ENCODE assay signal across 8 cellular contexts in the genomic region with DNA sequence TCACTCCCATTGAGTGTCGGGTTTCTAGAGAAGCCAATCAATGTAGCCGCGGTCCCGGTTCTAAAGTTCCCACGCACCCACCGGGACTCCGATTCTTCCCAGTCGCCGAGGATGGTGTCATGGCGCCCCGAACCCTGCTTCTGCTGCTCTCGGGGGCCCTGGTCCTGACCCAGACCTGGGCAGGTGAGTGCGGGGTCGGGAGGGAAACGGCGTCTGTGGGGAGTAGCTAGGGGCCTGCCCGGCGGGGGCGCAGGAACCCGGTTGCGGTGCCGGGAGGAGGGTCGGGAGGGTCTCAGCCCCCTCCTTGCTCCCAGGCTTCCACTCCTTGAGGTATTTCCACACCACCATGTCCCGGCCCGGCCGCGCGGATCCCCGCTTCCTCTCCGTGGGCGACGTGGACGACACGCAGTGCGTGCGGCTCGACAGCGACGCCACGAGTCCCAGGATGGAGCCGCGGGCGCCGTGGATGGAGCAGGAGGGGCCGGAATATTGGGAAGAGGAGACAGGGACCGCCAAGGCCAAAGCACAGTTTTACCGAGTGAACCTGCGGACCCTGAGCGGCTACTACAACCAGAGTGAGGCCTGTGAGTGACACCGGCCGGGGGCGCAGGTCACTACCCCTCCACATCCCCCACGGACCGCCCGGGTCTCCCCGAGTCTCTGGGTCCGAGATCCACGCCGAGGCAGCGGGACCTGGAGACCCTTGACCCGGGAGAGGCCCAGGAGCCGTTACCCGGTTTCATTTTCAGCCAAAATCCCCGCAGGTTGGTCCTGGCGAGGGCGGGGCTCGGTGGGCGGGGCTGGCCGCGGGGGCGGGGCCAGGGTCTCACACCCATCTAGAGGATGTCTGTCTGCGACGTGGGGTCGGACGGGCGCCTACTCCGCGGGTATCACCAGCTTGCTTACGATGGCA. TPM values are rescaled to one million over a fixed set of nuclear protein-coding genes. Genes with fewer than 3 reads are reported as not detected.
DNase-seq lines count a peak whose midpoint lies in the region; ATAC-seq, FAIRE-seq and TF ChIP-seq lines count a peak whose summit lies in the region.

No MANE protein-coding gene starts in this region.

- peak overlapping the region in 2 of 4 experiments; percentile 2 to 4; a peak in 1 of 7 replicates for H3K9ac ChIP-seq in H1 (replicated peaks in 1 of 4; ENCODE audit: extremely low read depth in 1 of 4, low read depth in 3 of 4, low read length in 3 of 4)

- H3K79me2 ChIP-seq in H1 (ENCODE audit: control insufficient read depth in 1 of 2, insufficient read depth in 2 of 2, low read length in 2 of 2), result no peaks in the 10 kb centered on the region

- POLR2A ChIA-PET in H1 (lab: Charles Lee; ENCODE audit: partially characterized antibody), result interaction anchor here (0.8 to 1.0 kb wide), 2 partner anchors 13 kb away, joined by 3 read pairs; no protein-coding TSS in a partner anchor

- no peak overlapping the region for H2BK120ac ChIP-seq in H1 (replicated peaks; ENCODE audit: low read depth, low read length)

- H3K9me3 ChIP-seq in H1 (ENCODE audit: insufficient read depth in 2 of 2, low read depth in 1 of 2, low read length in 1 of 2), result peaks cover 0 to 3% of the 10 kb centered on the region in 2 experiments; a peak in 1 of 4 replicates

- peak overlapping the region; percentile 30 for H4K91ac ChIP-seq in H1 (replicated peaks; ENCODE audit: insufficient read length, low read length)

- H3K27ac ChIP-seq in H1 (ENCODE audit: low read depth, low read length), result no peak overlapping the region

- H2AK5ac ChIP-seq in H1 (ENCODE audit: low read depth, low read length), result no peak overlapping the region

- peak; percentile 21 to 27 (median 25); a peak in 3 of 4 replicates for TF ChIP-seq CTCF in H1 (IDR thresholded peaks at IDR 0.05; ENCODE audit: control extremely low read depth in 1 of 3, insufficient read depth in 1 of 3, low read depth in 1 of 3, low read length in 3 of 3)

- H2BK5ac ChIP-seq in H1 (ENCODE audit: low read depth, low read length), result peak overlapping the region; percentile 37; the same call in 1 of the 2 replicates

- no peak for ATAC-seq in HG02798 (IDR thresholded peaks at IDR 0.05; ENCODE audit: poor library complexity, unreplicated experiment)

- CTCF ChIA-PET in H1 (lab: Charles Lee; ENCODE audit: partially characterized antibody), result interaction anchor here (1.0 to 1.8 kb wide), 5 partner anchors 25 to 96 kb away, joined by 3 to 8 read pairs (median 4); no protein-coding TSS in a partner anchor

- H2AFZ ChIP-seq in H1 (ENCODE audit: low read length), result peak overlapping the region; percentile 90

- no peak overlapping the region for H4K8ac ChIP-seq in H1 (ENCODE audit: extremely low read depth, insufficient read depth, low read length)

- TF ChIP-seq RAD21 in H1 (IDR thresholded peaks at IDR 0.05 in 1 of 2, conservative IDR thresholded peaks at IDR 0.05 in 1 of 2; ENCODE audit: low read depth in 2 of 2, low read length in 2 of 2), result peak in 1 of 2 experiments; percentile 27; a peak in 1 of 4 replicates

- peaks cover 0 to 6% (median 0%) of the 10 kb centered on the region in 4 experiments; a peak in 1 of 7 replicates for H3K4me1 ChIP-seq in H1 (replicated peaks in 1 of 4; ENCODE audit: control insufficient read depth in 3 of 4, insufficient read depth in 4 of 4, low read length in 3 of 4)

- H3K36me3 ChIP-seq in H1 (ENCODE audit: control insufficient read depth in 2 of 4, insufficient read depth in 4 of 4, low read length in 3 of 4), result no peaks in the 10 kb centered on the region

- no peak for TF ChIP-seq POLR2A in H1 (IDR thresholded peaks at IDR 0.05; ENCODE audit: control extremely low read depth in 1 of 2, low read depth in 2 of 2, low read length in 2 of 2)

- H3K4ac ChIP-seq in H1 (replicated peaks; ENCODE audit: insufficient read length, low read depth, low read length), result peak overlapping the region; percentile 38

- H2BK15ac ChIP-seq in H1 (ENCODE audit: low read length), result no peak overlapping the region

- peak overlapping the region; percentile 64 to 92 for H3K4me2 ChIP-seq in H1 (ENCODE audit: insufficient read depth in 1 of 2, low read depth in 2 of 2, low read length in 2 of 2)

- no peak overlapping the region for H3K14ac ChIP-seq in H1 (ENCODE audit: insufficient read length)

- WGBS in H1 (ENCODE audit: extremely low coverage in 1 of 2, insufficient coverage in 1 of 2, insufficient read length in 1 of 2, insufficient replicate concordance in 2 of 2, low coverage in 1 of 2, low lambda C conversion rate in 2 of 2, missing lambda C conversion rate in 1 of 2), 2 experiments, result 3% methylated on average over 43 of the region's 79 CpGs; no CpG with 5 or more reads in 1 of the 2 experiments

- no peak for TF ChIP-seq EP300 in H1 (IDR thresholded peaks at IDR 0.05; ENCODE audit: borderline replicate concordance in 1 of 2, low read depth in 2 of 2, low read length in 2 of 2)

- H3K18ac ChIP-seq in H1 (ENCODE audit: extremely low read depth, low read length), result peak overlapping the region; percentile 36; the same call in 1 of the 2 replicates

- peak; percentile 15 for DNase-seq in NCI-H748 (lab: John Stamatoyannopoulos, UW; ENCODE audit: unreplicated experiment)
- DNase-seq in NCI-H748 treated with DMSO at 0.1 percent for 48 hours (lab: John Stamatoyannopoulos, UW), result no peak
- DNase-seq in activated CD8-positive, alpha-beta memory T cell treated with anti-CD3 and anti-CD28 coated beads for 24 hours, result peak; percentile 89
- DNase-seq in H1 (ENCODE audit: low read depth in 1 of 2, low spot score in 2 of 2), result peak in 1 of 2 experiments; percentile 92
- peak; percentile 37 for DNase-seq in midbrain (lab: John Stamatoyannopoulos, UW)
- DNase-seq in stimulated activated CD8-positive, alpha-beta memory T cell treated with anti-CD3 and anti-CD28 coated beads, Interleukin-15, amount 100 ng/mL, for 4 hours (ENCODE audit: low read depth in 2 of 2), result peak; percentile 64 to 65
- DNase-seq in NCI-H510A treated with DMSO at 0.1 percent for 48 hours (lab: John Stamatoyannopoulos, UW), result no peak

- no peak overlapping the region for H2BK20ac ChIP-seq in H1 (ENCODE audit: low read length)

- no peak overlapping the region for H4K5ac ChIP-seq in H1 (ENCODE audit: insufficient read length, low read depth, low read length)

- H4K20me1 ChIP-seq in H1 (replicated peaks in 1 of 2; ENCODE audit: control insufficient read depth in 1 of 2, insufficient read depth in 2 of 2, low read length in 2 of 2), result no peaks in the 10 kb centered on the region

- peak overlapping the region; percentile 52 to 89 (median 77) for H3K4me3 ChIP-seq in H1 (ENCODE audit: extremely low read depth in 1 of 4, insufficient read depth in 2 of 4, low read depth in 3 of 4, low read length in 4 of 4)

- peaks cover 11% of the 10 kb centered on the region; the same call in 1 of the 2 replicates for H3K23me2 ChIP-seq in H1 (ENCODE audit: low read depth, low read length)

- H3K56ac ChIP-seq in H1 (replicated peaks; ENCODE audit: insufficient read length, low read depth, low read length), result no peak overlapping the region

- no peak overlapping the region for H3K23ac ChIP-seq in H1 (ENCODE audit: insufficient read length)

- H2BK12ac ChIP-seq in H1 (ENCODE audit: low read depth, low read length), result no peak overlapping the region; the same call in 1 of the 2 replicates

- H3K79me1 ChIP-seq in H1 (ENCODE audit: low read depth, low read length), result no peaks in the 10 kb centered on the region

- H3K27me3 ChIP-seq in H1 (replicated peaks in 1 of 4; ENCODE audit: control insufficient read depth in 3 of 4, extremely low read depth in 1 of 4, insufficient read depth in 3 of 4, low read length in 3 of 4), result peaks cover 0 to 26% (median 18%) of the 10 kb centered on the region in 4 experiments; a peak in 5 of 7 replicates

- no peak for FAIRE-seq in H1 (lab: Jason Lieb, UNC)

TF ChIP-seq in H1, 55 proteins besides CTCF, POLR2A, EP300 and RAD21 (continues in another document):
- TF ChIP-seq POLR2AphosphoS5 (IDR thresholded peaks at IDR 0.05; ENCODE audit: low read depth, low read length) (no peak), ZNF274 (IDR thresholded peaks at IDR 0.05; ENCODE audit: borderline replicate concordance, extremely low read depth, low read length) (no peak), SRF (IDR thresholded peaks at IDR 0.05; ENCODE audit: low read depth, low read length) (no peak), KDM4A (IDR thresholded peaks at IDR 0.05; ENCODE audit: low read depth, low read length, severe bottlenecking) (peak; percentile 88), YY1 (IDR thresholded peaks at IDR 0.05; ENCODE audit: low read depth, low read length) (peak; percentile 70), KDM5A (IDR thresholded peaks at IDR 0.05; ENCODE audit: low read length) (no peak), BACH1 (IDR thresholded peaks at IDR 0.05; ENCODE audit: low read length) (no peak), HDAC2 (IDR thresholded peaks at IDR 0.05; ENCODE audit: borderline replicate concordance in 1 of 2, low read depth in 2 of 2, low read length in 2 of 2) (peak in 1 of 2 experiments; percentile 45; a peak in 1 of 4 replicates), RFX5 (IDR thresholded peaks at IDR 0.05; ENCODE audit: borderline replicate concordance, low read depth, low read length) (no peak), CREB1 (IDR thresholded peaks at IDR 0.05) (no peak), SAP30 (IDR thresholded peaks at IDR 0.05; ENCODE audit: insufficient read depth, insufficient replicate concordance, low read length) (no peak), TAF7 (optimal IDR thresholded peaks at IDR 0.05; ENCODE audit: borderline replicate concordance, low read depth, low read length) (no peak), MAFK (IDR thresholded peaks at IDR 0.05; ENCODE audit: low read depth, low read length) (no peak), NRF1 (IDR thresholded peaks at IDR 0.05; ENCODE audit: low read depth, low read length) (no peak), KDM1A (IDR thresholded peaks at IDR 0.05; ENCODE audit: borderline replicate concordance, low read length) (no peak), CEBPB (IDR thresholded peaks at IDR 0.05; ENCODE audit: low read depth, low read length) (no peak)

RNA-seq across cellular contexts. Expression of gene HLA-G, which starts 35.2 kb away (rescaled TPM):
- 4.4 and 4.8 TPM in 2 replicates for total RNA-seq in H1 (2021; fragmentation: NEBNext Ultra II Directional; extraction: Animal tissue kit (Norgen Biotek cat#: 25700))
- polyA plus RNA-seq in H1 (2011; rRNA removed), result 3.2 and 4.2 TPM in 2 replicates
- 4.9 TPM for polyA plus RNA-seq in H1 (2011; cell fraction: cytosol; rRNA removed)
- 7.8 TPM for polyA plus RNA-seq in H1 (2011; cell fraction: nucleus; rRNA removed)
- 2.1 to 4.4 TPM (median 2.9 TPM) in 4 replicates for polyA plus RNA-seq in H1 (2012, experiment 1 of 2)
- 3.6 TPM for polyA plus RNA-seq in H1 (2012, experiment 2 of 2)
- 6.4 TPM for polyA plus RNA-seq in H1 (2013, experiment 1 of 2)
- polyA plus RNA-seq in H1 (2013, experiment 2 of 2), result 5.8 TPM
- polyA minus RNA-seq in H1 (2011; rRNA and poly(A)+ RNA removed), result 0.93 and 0.98 TPM in 2 replicates
- polyA minus RNA-seq in H1 (2011; cell fraction: cytosol; rRNA and poly(A)+ RNA removed), result 0.88 TPM
- 1.9 TPM for polyA minus RNA-seq in H1 (2011; cell fraction: nucleus; rRNA and poly(A)+ RNA removed)

Comparison
In these comparisons a context has a peak if more than half of its experiments do, and no peak if none do; other contexts are left out.
1. DNase-seq: peak in NCI-H748 (single experiment), activated CD8-positive, alpha-beta memory T cell treated with anti-CD3 and anti-CD28 coated beads for 24 hours (single experiment), midbrain (single experiment) and stimulated activated CD8-positive, alpha-beta memory T cell treated with anti-CD3 and anti-CD28 coated beads, Interleukin-15, amount 100 ng/mL, for 4 hours (2 of 2); none in NCI-H748 treated with DMSO at 0.1 percent for 48 hours (single experiment) and NCI-H510A treated with DMSO at 0.1 percent for 48 hours (single experiment).